Comparison of ENCODE assay signal across 8 cellular contexts in genomic region chr19:38682872-38683392, GRCh38. TPM values are rescaled to one million over a fixed set of nuclear protein-coding genes. Genes with fewer than 3 reads are reported as not detected.
DNase-seq lines count a peak whose midpoint lies in the region; ATAC-seq and TF ChIP-seq lines count a peak whose summit lies in the region.

No MANE protein-coding gene starts in this region.

- BruUV-seq in MCF 10A (replicated peaks; lab: Mats Ljungman, UMichigan), result no TSS peak

- no peak for TF ChIP-seq POLR2A in thyroid gland (IDR thresholded peaks at IDR 0.05)

- peak in 1 of 2 donors; percentile 0 for ATAC-seq in lower lobe of right lung
- no peak for ATAC-seq in HG02970 (IDR thresholded peaks at IDR 0.05; ENCODE audit: low FRiP score, unreplicated experiment)

- peaks cover 79% of the 10 kb centered on the region for H3K4me1 Mint-ChIP-seq in T-helper 1 cell treated with Interleukin-12 subunit alpha and Interleukin-12 subunit beta and Interleukin-4 antibody, amounts not matched to agents 30 μg/mL and 1 μg/mL, for 36 hours (ENCODE audit: low read depth)
- peaks cover 70% of the 10 kb centered on the region for H3K4me1 Mint-ChIP-seq in MCF 10A (ENCODE audit: insufficient read depth, unreplicated experiment)

- H3K4me3 ChIP-seq in lower lobe of right lung (no peak overlapping the region), thyroid gland (replicated peaks in 1 of 3) (no peak overlapping the region)

- 69 to 74% methylated on average over 6 to 7 of the region's 7 CpGs for WGBS in thyroid gland, 2 donors

- H3K27ac ChIP-seq in lower lobe of right lung, result peak overlapping the region; percentile 91
- H3K27ac ChIP-seq in thyroid gland, result peak overlapping the region; percentile 98 to 100 (median 99)

- no peaks in the 10 kb centered on the region for H3K27me3 Mint-ChIP-seq in T-helper 1 cell treated with Interleukin-12 subunit alpha and Interleukin-12 subunit beta and Interleukin-4 antibody, amounts not matched to agents 30 μg/mL and 1 μg/mL, for 36 hours (ENCODE audit: low read depth)
- H3K27me3 Mint-ChIP-seq in MCF 10A (ENCODE audit: insufficient read depth, unreplicated experiment), result no peaks in the 10 kb centered on the region

- no peak for TF ChIP-seq CTCF in MCF 10A (IDR thresholded peaks at IDR 0.05; ENCODE audit: unreplicated experiment)
- no peak for TF ChIP-seq CTCF in lower lobe of right lung (IDR thresholded peaks at IDR 0.05)
- TF ChIP-seq CTCF in thyroid gland (IDR thresholded peaks at IDR 0.05), result no peak

- peak overlapping the region; percentile 81 for H3K27ac Mint-ChIP-seq in T-helper 1 cell treated with Interleukin-12 subunit alpha and Interleukin-12 subunit beta and Interleukin-4 antibody, amounts not matched to agents 30 μg/mL and 1 μg/mL, for 36 hours
- peak overlapping the region; percentile 98 for H3K27ac Mint-ChIP-seq in MCF 10A (ENCODE audit: low read depth, unreplicated experiment)

- peak overlapping the region; percentile 21 for H3K4me3 Mint-ChIP-seq in T-helper 1 cell treated with Interleukin-12 subunit alpha and Interleukin-12 subunit beta and Interleukin-4 antibody, amounts not matched to agents 30 μg/mL and 1 μg/mL, for 36 hours
- H3K4me3 Mint-ChIP-seq in MCF 10A (ENCODE audit: unreplicated experiment), result peak overlapping the region; percentile 48

- intact Hi-C loops in MCF 10A (cut with micrococcal nuclease), result no loop called here
- intact Hi-C loops in lower lobe of right lung (cut with DNase I), result no loop called here
- intact Hi-C loops in thyroid gland (cut with DNase I), result no loop called here
- intact Hi-C loops in posterior cingulate gyrus (cut with DNase I), result no loop called here

- H3K9me3 ChIP-seq in lower lobe of right lung (no peaks in the 10 kb centered on the region), thyroid gland (no peaks in the 10 kb centered on the region)

- no peak for DNase-seq in T-helper 1 cell
- DNase-seq in MCF 10A (ENCODE audit: unreplicated experiment), result no peak
- DNase-seq in lower lobe of right lung, result no peak
- DNase-seq in thyroid gland, result peak; percentile 58 to 60
- DNase-seq in posterior cingulate gyrus, result no peak
- DNase-seq in SIG-M5 treated with dmso at 0.1 percent for 504 hours (lab: John Stamatoyannopoulos, UW; ENCODE audit: unreplicated experiment), result no peak

- H3K36me3 Mint-ChIP-seq in T-helper 1 cell treated with Interleukin-12 subunit alpha and Interleukin-12 subunit beta and Interleukin-4 antibody, amounts not matched to agents 30 μg/mL and 1 μg/mL, for 36 hours (ENCODE audit: low read depth), result peaks cover 32% of the 10 kb centered on the region
- H3K36me3 Mint-ChIP-seq in MCF 10A (ENCODE audit: insufficient read depth, unreplicated experiment), result peaks cover 53% of the 10 kb centered on the region

- POLR2A ChIA-PET in MCF 10A (lab: Yijun Ruan, JAX), result interaction anchor here (0.7 to 15.0 kb wide), 9 partner anchors 8 to 166 kb away, joined by 3 to 521 read pairs (median 6); partner anchors contain the start of genes ACTN4, ECH1 and HNRNPL

- H3K27me3 ChIP-seq in lower lobe of right lung (ENCODE audit: low read depth), result no peaks in the 10 kb centered on the region
- H3K27me3 ChIP-seq in thyroid gland, result no peaks in the 10 kb centered on the region

- CTCF ChIA-PET in MCF 10A (lab: Yijun Ruan, JAX), result interaction anchor here (0.6 to 1.6 kb wide), 10 partner anchors 13 to 167 kb away, joined by 3 to 9 read pairs (median 3); partner anchors contain the start of gene ACTN4

- H3K36me3 ChIP-seq in lower lobe of right lung (peaks cover 3% of the 10 kb centered on the region), thyroid gland (no peaks in the 10 kb centered on the region)

- peaks cover 4% of the 10 kb centered on the region for H3K9me3 Mint-ChIP-seq in T-helper 1 cell treated with Interleukin-12 subunit alpha and Interleukin-12 subunit beta and Interleukin-4 antibody, amounts not matched to agents 30 μg/mL and 1 μg/mL, for 36 hours
- H3K9me3 Mint-ChIP-seq in MCF 10A (ENCODE audit: unreplicated experiment), result no peaks in the 10 kb centered on the region

- H3K4me1 ChIP-seq in lower lobe of right lung (peaks cover 96% of the 10 kb centered on the region), thyroid gland (peaks cover 52 to 83% of the 10 kb centered on the region in 2 donors)

RNA-seq across cellular contexts. Expression of gene ACTN4, which starts 35.5 kb away (rescaled TPM):
- total RNA-seq in MCF 10A (2022) (300 and 320 TPM in 2 replicates), lower lobe of right lung (454 TPM), thyroid gland (100 to 1,000 TPM; 191 to 479 (median 365) TPM)

Comparison
In these comparisons a context has a peak if more than half of its experiments do, and no peak if none do; other contexts are left out.
1. DNase-seq: peak in thyroid gland (2 of 2); none in T-helper 1 cell (0 of 5), MCF 10A (single experiment), lower lobe of right lung (single experiment), posterior cingulate gyrus (0 of 10) and SIG-M5 treated with dmso at 0.1 percent for 504 hours (single experiment).